Comparison of ENCODE assay signal across 1 cellular context in the genomic region with DNA sequence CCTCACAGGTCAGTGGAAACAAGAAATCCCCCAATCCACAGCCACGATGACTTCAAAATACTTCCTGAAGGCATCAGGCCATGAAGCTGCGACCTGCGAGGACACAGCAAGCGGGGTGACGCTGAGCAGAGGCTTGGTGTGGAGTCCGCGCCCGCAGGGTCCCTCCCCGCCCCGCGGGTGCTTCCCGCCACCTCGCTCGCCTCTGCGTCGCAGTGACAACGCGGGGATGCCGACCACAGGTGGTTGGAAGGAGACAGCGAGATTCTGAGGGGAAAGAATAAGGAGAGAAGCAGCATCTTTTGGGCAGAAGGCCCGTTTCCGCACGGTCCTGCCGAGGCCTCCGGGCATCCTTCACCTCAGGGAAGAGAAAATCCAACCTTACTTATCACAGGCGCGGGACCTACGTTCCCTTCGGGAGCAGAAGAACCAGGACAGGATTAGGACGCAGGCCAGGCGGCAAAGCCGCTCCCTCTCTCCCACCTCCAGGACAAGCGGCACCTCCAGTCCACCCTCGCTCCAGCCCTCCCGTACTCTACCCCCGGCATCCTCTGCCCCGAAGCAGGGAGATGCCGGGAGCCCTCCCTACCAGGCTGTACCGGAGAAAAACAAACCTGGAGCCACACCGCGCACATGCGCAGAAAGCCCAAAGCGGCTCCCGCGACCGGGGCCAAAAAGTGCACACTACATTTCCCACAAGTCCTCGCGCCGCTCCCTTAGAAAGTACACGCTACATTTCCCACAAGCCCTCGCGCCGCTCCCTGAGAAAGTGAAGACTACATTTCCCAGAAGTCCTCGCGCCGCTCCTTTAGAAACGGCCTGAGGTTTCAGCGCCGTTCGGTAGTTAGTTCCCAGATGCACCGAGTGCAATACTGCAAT.
TF ChIP-seq lines count a peak whose summit lies in the region.

No MANE protein-coding gene starts in this region.

TF ChIP-seq in K562, 482 proteins besides CTCF, POLR2A, EP300 and RAD21 (continued from another document and continues in another):
- 0 out of 2 replicates have a peak, but pooled peaks have one; percentile 15 for TF ChIP-seq ZBTB40 (IDR thresholded peaks at IDR 0.05)
- no peak for TF ChIP-seq ZBTB40 (CRISPR knock-in tag; IDR thresholded peaks at IDR 0.05)
- TF ChIP-seq LCOR (CRISPR knock-in tag; IDR thresholded peaks at IDR 0.05) = peak; percentile 20; the same call in 1 of the 2 replicates
- 0 out of 2 replicates have a peak, but pooled peaks have one; percentile 11 for TF ChIP-seq HMGXB4 (CRISPR knock-in tag; IDR thresholded peaks at IDR 0.05)
- 0 out of 4 replicates have a peak, but pooled peaks of 1 of the 2 experiments have one; percentile 8 for TF ChIP-seq KDM4B (IDR thresholded peaks at IDR 0.05; ENCODE audit: borderline replicate concordance in 2 of 2, low read depth in 1 of 2)
- peak; percentile 20; the same call in 1 of the 2 replicates for TF ChIP-seq STAT5A (IDR thresholded peaks at IDR 0.05; ENCODE audit: borderline replicate concordance, low read length)
- TF ChIP-seq NR2C2 (CRISPR knock-in tag; IDR thresholded peaks at IDR 0.05) = no peak
- TF ChIP-seq NR2C2 (tag; IDR thresholded peaks at IDR 0.05) = peak; percentile 84
- TF ChIP-seq PHF8 (IDR thresholded peaks at IDR 0.05; ENCODE audit: borderline replicate concordance, low read length) = peak; percentile 70; the same call in 1 of the 2 replicates
- peak; percentile 61 for TF ChIP-seq HNRNPLL (IDR thresholded peaks at IDR 0.05; ENCODE audit: low read depth, low read length, poor library complexity, severe bottlenecking)
- TF ChIP-seq, protein P1, sequence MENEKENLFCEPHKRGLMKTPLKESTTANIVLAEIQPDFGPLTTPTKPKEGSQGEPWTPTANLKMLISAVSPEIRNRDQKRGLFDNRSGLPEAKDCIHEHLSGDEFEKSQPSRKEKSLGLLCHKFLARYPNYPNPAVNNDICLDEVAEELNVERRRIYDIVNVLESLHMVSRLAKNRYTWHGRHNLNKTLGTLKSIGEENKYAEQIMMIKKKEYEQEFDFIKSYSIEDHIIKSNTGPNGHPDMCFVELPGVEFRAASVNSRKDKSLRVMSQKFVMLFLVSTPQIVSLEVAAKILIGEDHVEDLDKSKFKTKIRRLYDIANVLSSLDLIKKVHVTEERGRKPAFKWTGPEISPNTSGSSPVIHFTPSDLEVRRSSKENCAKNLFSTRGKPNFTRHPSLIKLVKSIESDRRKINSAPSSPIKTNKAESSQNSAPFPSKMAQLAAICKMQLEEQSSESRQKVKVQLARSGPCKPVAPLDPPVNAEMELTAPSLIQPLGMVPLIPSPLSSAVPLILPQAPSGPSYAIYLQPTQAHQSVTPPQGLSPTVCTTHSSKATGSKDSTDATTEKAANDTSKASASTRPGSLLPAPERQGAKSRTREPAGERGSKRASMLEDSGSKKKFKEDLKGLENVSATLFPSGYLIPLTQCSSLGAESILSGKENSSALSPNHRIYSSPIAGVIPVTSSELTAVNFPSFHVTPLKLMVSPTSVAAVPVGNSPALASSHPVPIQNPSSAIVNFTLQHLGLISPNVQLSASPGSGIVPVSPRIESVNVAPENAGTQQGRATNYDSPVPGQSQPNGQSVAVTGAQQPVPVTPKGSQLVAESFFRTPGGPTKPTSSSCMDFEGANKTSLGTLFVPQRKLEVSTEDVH (IDR thresholded peaks at IDR 0.05; ENCODE audit: low read depth, partially characterized antibody) = peak; percentile 69
- no peak for TF ChIP-seq JUN (IDR thresholded peaks at IDR 0.05; ENCODE audit: borderline replicate concordance, low read depth, low read length)
- TF ChIP-seq JUN (CRISPR knock-in tag; IDR thresholded peaks at IDR 0.05; ENCODE audit: borderline replicate concordance) = 0 out of 2 replicates have a peak, but pooled peaks have one; percentile 34
- TF ChIP-seq SNRNP70 (optimal IDR thresholded peaks at IDR 0.05; ENCODE audit: low read depth, low read length) = no peak
- TF ChIP-seq ZNF76 (CRISPR knock-in tag; IDR thresholded peaks at IDR 0.05; ENCODE audit: borderline replicate concordance) = no peak
- TF ChIP-seq ARID3B (CRISPR knock-in tag; IDR thresholded peaks at IDR 0.05; ENCODE audit: borderline replicate concordance) = no peak
- TF ChIP-seq FOXM1 (IDR thresholded peaks at IDR 0.05; ENCODE audit: low read depth) = no peak
- TF ChIP-seq FOXM1 (CRISPR knock-in tag; IDR thresholded peaks at IDR 0.05; ENCODE audit: low read depth) = 0 out of 2 replicates have a peak, but pooled peaks have one; percentile 67
- TF ChIP-seq NKRF (IDR thresholded peaks at IDR 0.05; ENCODE audit: borderline replicate concordance) = 0 out of 2 replicates have a peak, but pooled peaks have one; percentile 51
- TF ChIP-seq ZNF165 (CRISPR knock-in tag; IDR thresholded peaks at IDR 0.05; ENCODE audit: borderline replicate concordance) = no peak
- peak; percentile 41; the same call in 1 of the 2 replicates for TF ChIP-seq CHD2 (IDR thresholded peaks at IDR 0.05; ENCODE audit: low read depth, low read length)
- TF ChIP-seq SRSF1 (IDR thresholded peaks at IDR 0.05; ENCODE audit: low read depth, low read length) = no peak
- TF ChIP-seq COPS2 (conservative IDR thresholded peaks at IDR 0.05) = no peak
- TF ChIP-seq TFAM (CRISPR knock-in tag; conservative IDR thresholded peaks at IDR 0.05) = no peak
- TF ChIP-seq, protein P2, sequence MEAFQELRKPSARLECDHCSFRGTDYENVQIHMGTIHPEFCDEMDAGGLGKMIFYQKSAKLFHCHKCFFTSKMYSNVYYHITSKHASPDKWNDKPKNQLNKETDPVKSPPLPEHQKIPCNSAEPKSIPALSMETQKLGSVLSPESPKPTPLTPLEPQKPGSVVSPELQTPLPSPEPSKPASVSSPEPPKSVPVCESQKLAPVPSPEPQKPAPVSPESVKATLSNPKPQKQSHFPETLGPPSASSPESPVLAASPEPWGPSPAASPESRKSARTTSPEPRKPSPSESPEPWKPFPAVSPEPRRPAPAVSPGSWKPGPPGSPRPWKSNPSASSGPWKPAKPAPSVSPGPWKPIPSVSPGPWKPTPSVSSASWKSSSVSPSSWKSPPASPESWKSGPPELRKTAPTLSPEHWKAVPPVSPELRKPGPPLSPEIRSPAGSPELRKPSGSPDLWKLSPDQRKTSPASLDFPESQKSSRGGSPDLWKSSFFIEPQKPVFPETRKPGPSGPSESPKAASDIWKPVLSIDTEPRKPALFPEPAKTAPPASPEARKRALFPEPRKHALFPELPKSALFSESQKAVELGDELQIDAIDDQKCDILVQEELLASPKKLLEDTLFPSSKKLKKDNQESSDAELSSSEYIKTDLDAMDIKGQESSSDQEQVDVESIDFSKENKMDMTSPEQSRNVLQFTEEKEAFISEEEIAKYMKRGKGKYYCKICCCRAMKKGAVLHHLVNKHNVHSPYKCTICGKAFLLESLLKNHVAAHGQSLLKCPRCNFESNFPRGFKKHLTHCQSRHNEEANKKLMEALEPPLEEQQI (IDR thresholded peaks at IDR 0.05) = no peak
- TF ChIP-seq OTX1 (CRISPR knock-in tag; IDR thresholded peaks at IDR 0.05) = no peak
- peak; percentile 98 for TF ChIP-seq NRF1 (conservative IDR thresholded peaks at IDR 0.05 in 1 of 2, IDR thresholded peaks at IDR 0.05 in 1 of 2)
- TF ChIP-seq L3MBTL2 (IDR thresholded peaks at IDR 0.05) = peak; percentile 98
- no peak for TF ChIP-seq TSC22D4 (tag; IDR thresholded peaks at IDR 0.05)
